In the genomic region with DNA sequence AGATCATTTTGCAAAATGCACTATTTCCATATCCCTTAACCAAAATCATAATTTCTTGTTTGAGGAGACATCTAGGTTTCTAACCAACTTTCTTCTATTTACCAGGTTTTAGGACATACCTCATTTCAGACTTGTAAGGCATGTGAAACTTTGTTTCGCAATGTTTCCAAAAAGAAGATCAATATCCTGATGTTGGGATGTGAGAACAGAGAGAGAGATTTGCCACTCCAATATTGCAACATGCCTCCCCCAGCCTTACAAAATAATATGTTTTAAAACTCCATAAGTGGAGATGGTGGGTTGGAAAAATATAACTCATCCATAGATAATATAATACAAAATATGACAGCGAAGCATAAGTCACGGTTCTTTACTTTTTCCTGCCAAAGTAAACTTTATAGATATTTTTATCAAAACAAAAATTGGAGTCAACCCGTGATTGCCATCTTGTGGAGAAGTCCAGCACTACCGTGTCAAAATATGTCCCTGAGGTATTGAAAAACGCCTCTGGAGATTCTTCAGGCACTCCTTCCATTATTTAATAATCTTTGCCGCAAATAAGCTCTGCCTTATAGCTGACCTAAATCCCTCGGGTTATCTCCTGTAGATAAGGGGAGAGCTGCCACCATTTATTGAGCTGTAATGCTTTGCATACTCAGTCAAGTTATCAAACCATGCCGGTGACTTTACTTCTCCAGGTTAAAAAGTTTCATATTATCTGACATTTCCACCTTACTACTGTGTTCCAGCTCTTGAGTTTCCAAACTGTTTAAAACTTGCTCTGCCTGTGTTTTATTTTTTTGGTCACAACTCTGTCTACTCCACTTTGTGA, we compare ENCODE assay signal across 8 cellular contexts.
DNase-seq lines count a peak whose midpoint lies in the region; ATAC-seq and TF ChIP-seq lines count a peak whose summit lies in the region.

No MANE protein-coding gene starts in this region.

- no peak overlapping the region for H3K4me3 Mint-ChIP-seq in stimulated activated effector memory CD8-positive, alpha-beta T cell treated with anti-CD3 and anti-CD28 coated beads, Interleukin-12 subunit alpha, Interleukin-12 subunit beta, amount 100 ng/mL, for 72 hours
- no peak overlapping the region for H3K4me3 Mint-ChIP-seq in CD4-positive, alpha-beta T cell

- intact Hi-C loops in CD4-positive, alpha-beta T cell (cut with DNase I, micrococcal nuclease) = no loop called here

- H3K27ac Mint-ChIP-seq in stimulated activated effector memory CD8-positive, alpha-beta T cell treated with anti-CD3 and anti-CD28 coated beads, Interleukin-12 subunit alpha, Interleukin-12 subunit beta, amount 100 ng/mL, for 72 hours = no peak overlapping the region
- no peak overlapping the region for H3K27ac Mint-ChIP-seq in CD4-positive, alpha-beta T cell

- no peak for ATAC-seq in stimulated activated effector memory CD8-positive, alpha-beta T cell treated with anti-CD3 and anti-CD28 coated beads, Interleukin-12 subunit alpha, Interleukin-12 subunit beta, amount 100 ng/mL, for 72 hours
- no peak for ATAC-seq in CD4-positive, alpha-beta T cell (ENCODE audit: poor library complexity)

- H3K4me1 Mint-ChIP-seq in stimulated activated effector memory CD8-positive, alpha-beta T cell treated with anti-CD3 and anti-CD28 coated beads, Interleukin-12 subunit alpha, Interleukin-12 subunit beta, amount 100 ng/mL, for 72 hours = no peaks in the 10 kb centered on the region
- no peaks in the 10 kb centered on the region for H3K4me1 Mint-ChIP-seq in CD4-positive, alpha-beta T cell (ENCODE audit: low read depth)

- no peaks in the 10 kb centered on the region for H3K9me3 Mint-ChIP-seq in stimulated activated effector memory CD8-positive, alpha-beta T cell treated with anti-CD3 and anti-CD28 coated beads, Interleukin-12 subunit alpha, Interleukin-12 subunit beta, amount 100 ng/mL, for 72 hours
- no peaks in the 10 kb centered on the region for H3K9me3 Mint-ChIP-seq in CD4-positive, alpha-beta T cell

- H3K9me3 ChIP-seq in CD4-positive, alpha-beta T cell (ENCODE audit: control insufficient read depth, low read length) = no peaks in the 10 kb centered on the region

- H3K27me3 Mint-ChIP-seq in CD4-positive, alpha-beta T cell = no peaks in the 10 kb centered on the region

- peak; percentile 45 for DNase-seq in NCI-H1105 treated with DMSO at 0.1 percent for 48 hours (lab: John Stamatoyannopoulos, UW)
- no peak for DNase-seq in NCI-H1105 (lab: John Stamatoyannopoulos, UW)
- DNase-seq in Kasumi-1 (lab: John Stamatoyannopoulos, UW) = peak; percentile 60 to 63
- DNase-seq in SW480 (ENCODE audit: low spot score) = peak; percentile 3
- DNase-seq in iPS-NIHi7 (ENCODE audit: extremely low spot score) = peak; percentile 31
- no peak for DNase-seq in stimulated activated effector memory CD8-positive, alpha-beta T cell treated with anti-CD3 and anti-CD28 coated beads, Interleukin-12 subunit alpha, Interleukin-12 subunit beta, amount 100 ng/mL, for 72 hours (ENCODE audit: low spot score in 2 of 2)
- no peak for DNase-seq in CD4-positive, alpha-beta T cell
- DNase-seq in activated gamma-delta T cell treated with Interleukin-2 at 50 U/mL for 16 hours = no peak

- POLR2A ChIA-PET in CD4-positive, alpha-beta T cell (lab: Charles Lee) = no interaction called here

- no peak for TF ChIP-seq CTCF in CD4-positive, alpha-beta T cell (IDR thresholded peaks at IDR 0.05)

- H3K27ac ChIP-seq in CD4-positive, alpha-beta T cell (ENCODE audit: low read depth, low read length) = no peak overlapping the region

- CTCF ChIA-PET in CD4-positive, alpha-beta T cell (lab: Charles Lee) = no interaction called here

- no peaks in the 10 kb centered on the region for H3K27me3 ChIP-seq in CD4-positive, alpha-beta T cell (ENCODE audit: control insufficient read depth, insufficient read depth, low read length)

- no peaks in the 10 kb centered on the region for H3K36me3 Mint-ChIP-seq in stimulated activated effector memory CD8-positive, alpha-beta T cell treated with anti-CD3 and anti-CD28 coated beads, Interleukin-12 subunit alpha, Interleukin-12 subunit beta, amount 100 ng/mL, for 72 hours
- H3K36me3 Mint-ChIP-seq in CD4-positive, alpha-beta T cell (ENCODE audit: low read depth) = no peaks in the 10 kb centered on the region

Comparison
In these comparisons a context has a peak if more than half of its experiments do, and no peak if none do; other contexts are left out.
1. DNase-seq: peak in NCI-H1105 treated with DMSO at 0.1 percent for 48 hours (single experiment), Kasumi-1 (2 of 2), SW480 (single experiment) and iPS-NIHi7 (single experiment); none in NCI-H1105 (single experiment), stimulated activated effector memory CD8-positive, alpha-beta T cell treated with anti-CD3 and anti-CD28 coated beads, Interleukin-12 subunit alpha, Interleukin-12 subunit beta, amount 100 ng/mL, for 72 hours (0 of 2), CD4-positive, alpha-beta T cell (0 of 10) and activated gamma-delta T cell treated with Interleukin-2 at 50 U/mL for 16 hours (single experiment).